In genomic region chr15:62925875-62926274, GRCh38 we compare ENCODE assay signal across 26 cellular contexts.
DNase-seq lines count a peak whose midpoint lies in the region; ATAC-seq, FAIRE-seq and TF ChIP-seq lines count a peak whose summit lies in the region.
"Had no signal": no experiment of that assay in that cellular context is flagged by ENCODE, and none has a peak within 500 bp of the region (broad histone marks: within the 10 kb centered on the region; RNA-seq: fewer than 3 reads in every experiment).

No MANE protein-coding gene starts in this region.

- no peak overlapping the region for H3K4me3 ChIP-seq in liver (ENCODE audit: low read depth in 1 of 3, low read length in 3 of 3)
- H3K4me3 ChIP-seq in HepG2 (replicated peaks in 1 of 3; ENCODE audit: insufficient read depth in 1 of 3, low read depth in 2 of 3, low read length in 3 of 3), result no peak overlapping the region
- no peak overlapping the region for H3K4me3 ChIP-seq in trophoblast cell (ENCODE audit: low read depth, low read length)
- no peak overlapping the region for H3K4me3 ChIP-seq in kidney (ENCODE audit: low read length in 2 of 2)
- H3K4me3 ChIP-seq: A549; BLaER1 treated with 17β-estradiol and CSF1 and Interleukin-3, amounts not matched to agents 10 nM and 100 nM; GM12878; GM23338 had no signal

- H3K27me3 Mint-ChIP-seq in progenitor cell of endocrine pancreas, result peaks cover 3% of the 10 kb centered on the region

- 55% methylated on average over 8 of the region's 8 CpGs for WGBS in liver
- 48% methylated on average over 8 of the region's 8 CpGs for WGBS in HepG2 (ENCODE audit: low lambda C conversion rate)
- WGBS in trophoblast cell (ENCODE audit: extremely low coverage, insufficient coverage, insufficient read length), result no CpG with 5 or more reads among the region's 8 CpGs

- peak overlapping the region; percentile 91 for H4K91ac ChIP-seq in trophoblast cell (ENCODE audit: low read depth, low read length)

- CTCF ChIA-PET in HepG2 (lab: Yijun Ruan, JAX; ENCODE audit: low intra/inter-chr PET ratio, low total read pairs), result no interaction called here

- H3K4me2 ChIP-seq in HepG2 (ENCODE audit: low read depth, low read length), result no peak overlapping the region
- H3K4me2 ChIP-seq in trophoblast cell (ENCODE audit: low read length), result no peak overlapping the region
- H3K4me2 ChIP-seq: A549; BLaER1 treated with 17β-estradiol and CSF1 and Interleukin-3, amounts not matched to agents 10 nM and 100 nM; GM23338 had no signal

- POLR2A ChIA-PET in HepG2 (lab: Yijun Ruan, JAX), result no interaction called here

- intact Hi-C loops in HepG2 (cut with micrococcal nuclease; ENCODE audit: unreplicated experiment) (no loop called here), kidney (cut with DNase I) (no loop called here)

- H3K27ac Mint-ChIP-seq in progenitor cell of endocrine pancreas, result no peak overlapping the region
- H3K27ac Mint-ChIP-seq: CD14-positive monocyte; CD4-positive, alpha-beta T cell; CD8-positive, alpha-beta memory T cell; GM23338 had no signal

- H4K12ac ChIP-seq in trophoblast cell (ENCODE audit: low read depth, low read length), result peak overlapping the region; percentile 5

- no peak overlapping the region for H3K27ac ChIP-seq in liver (ENCODE audit: low read depth in 1 of 2, low read length in 2 of 2)
- H3K27ac ChIP-seq in HepG2 (ENCODE audit: extremely low read length, insufficient read depth, low read length), result no peak overlapping the region
- H3K27ac ChIP-seq in trophoblast cell (ENCODE audit: low read depth, low read length), result peak overlapping the region; percentile 98
- H3K27ac ChIP-seq in kidney (ENCODE audit: low read depth in 2 of 2, low read length in 2 of 2), result no peak overlapping the region
- H3K27ac ChIP-seq: BLaER1 treated with 17β-estradiol and CSF1 and Interleukin-3, amounts not matched to agents 10 nM and 100 nM had no signal

- H3K27me3 ChIP-seq in liver (ENCODE audit: control insufficient read depth in 4 of 4, insufficient read depth in 4 of 4, low read length in 3 of 4) (no peaks in the 10 kb centered on the region), HepG2 (ENCODE audit: control insufficient read depth in 1 of 2, insufficient read depth in 2 of 2, low read length in 2 of 2) (no peaks in the 10 kb centered on the region; a peak in 1 of 5 replicates), trophoblast cell (ENCODE audit: insufficient read depth, low read length) (no peaks in the 10 kb centered on the region)
- H3K27me3 ChIP-seq: BE2C; BLaER1 treated with 17β-estradiol and CSF1 and Interleukin-3, amounts not matched to agents 10 nM and 100 nM had no signal

- H3K14ac ChIP-seq in trophoblast cell (ENCODE audit: low read length), result peak overlapping the region; percentile 47

- no peak for ATAC-seq in HepG2
- peak; percentile 80 for ATAC-seq in left lobe of liver
- ATAC-seq: A549, GM12878, GM23338 had no signal

- TF ChIP-seq RAD21 in liver (IDR thresholded peaks at IDR 0.05) (no peak), HepG2 (CRISPR knock-in tag; IDR thresholded peaks at IDR 0.05) (no peak)

- H3K36me3 ChIP-seq in liver (ENCODE audit: control insufficient read depth in 4 of 4, insufficient read depth in 3 of 4, low read depth in 1 of 4, low read length in 3 of 4) (no peaks in the 10 kb centered on the region), HepG2 (replicated peaks in 1 of 2; ENCODE audit: control insufficient read depth in 1 of 2, insufficient read depth in 2 of 2, low read length in 2 of 2) (no peaks in the 10 kb centered on the region), trophoblast cell (ENCODE audit: control insufficient read depth in 1 of 2, insufficient read depth in 2 of 2, low read length in 2 of 2) (no peaks in the 10 kb centered on the region), kidney (ENCODE audit: control insufficient read depth in 1 of 2, insufficient read depth in 2 of 2, low read length in 2 of 2) (no peaks in the 10 kb centered on the region)
- H3K36me3 ChIP-seq: BE2C; BLaER1 treated with 17β-estradiol and CSF1 and Interleukin-3, amounts not matched to agents 10 nM and 100 nM had no signal

- no peak for TF ChIP-seq POLR2A in HepG2 (IDR thresholded peaks at IDR 0.05; ENCODE audit: insufficient read depth in 1 of 2, low read depth in 2 of 2, low read length in 2 of 2)

- H3K79me2 ChIP-seq in HepG2 (ENCODE audit: insufficient read depth, low read length) (no peaks in the 10 kb centered on the region), trophoblast cell (ENCODE audit: control insufficient read depth, insufficient read depth, low read length, poor library complexity) (peaks cover 4% of the 10 kb centered on the region)

- no peak for FAIRE-seq in HepG2 (lab: Jason Lieb, UNC)
- no peak for FAIRE-seq in kidney (lab: Jason Lieb, UNC)
- FAIRE-seq: A549, D721Med, GM12878, GM19239, H54 had no signal

- peak overlapping the region; percentile 26 for H4K8ac ChIP-seq in trophoblast cell (ENCODE audit: low read depth, low read length)

- H3K9me3 Mint-ChIP-seq in progenitor cell of endocrine pancreas (ENCODE audit: low read depth), result no peaks in the 10 kb centered on the region
- H3K9me3 Mint-ChIP-seq: CD4-positive, alpha-beta T cell; GM23338 had no signal

- peak overlapping the region; percentile 47 for H3K4ac ChIP-seq in trophoblast cell (ENCODE audit: low read depth, low read length)

- no peaks in the 10 kb centered on the region for H4K20me1 ChIP-seq in HepG2 (ENCODE audit: insufficient read depth, low read length)
- H4K20me1 ChIP-seq: BLaER1 treated with 17β-estradiol and CSF1 and Interleukin-3, amounts not matched to agents 10 nM and 100 nM had no signal

- H2BK120ac ChIP-seq in trophoblast cell (ENCODE audit: insufficient read depth, low read length, poor library complexity), result peak overlapping the region; percentile 85

- DNase-seq in HepG2 (ENCODE audit: low spot score), result no peak
- no peak for DNase-seq in left lobe of liver (ENCODE audit: low spot score)
- DNase-seq in trophoblast cell, result no peak
- no peak for DNase-seq in progenitor cell of endocrine pancreas (ENCODE audit: low spot score, unreplicated experiment)
- DNase-seq in mucosa of gallbladder (ENCODE audit: low spot score), result no peak
- no peak for DNase-seq in kidney
- DNase-seq: 8988T; ACHN; AML-193; BE2C; CD4-positive, alpha-beta T cell; CD8-positive, alpha-beta memory T cell; DMS 273 treated with DMSO at 0.1 percent for 48 hours; DMS79; EL; GDM1; HCEC 1CT had no signal

- no TSS peak for BruUV-seq in HepG2 (replicated peaks; lab: Mats Ljungman, UMichigan)

- no peak overlapping the region for H3K23ac ChIP-seq in trophoblast cell (ENCODE audit: low read length)

- H2BK12ac ChIP-seq in trophoblast cell (ENCODE audit: low read length), result peak overlapping the region; percentile 97

- peaks cover 46% of the 10 kb centered on the region for H3K79me1 ChIP-seq in trophoblast cell (ENCODE audit: low read length)

- no peaks in the 10 kb centered on the region for H3K4me1 Mint-ChIP-seq in progenitor cell of endocrine pancreas (ENCODE audit: low read depth)
- H3K4me1 Mint-ChIP-seq: CD8-positive, alpha-beta memory T cell; GM23338 had no signal

- H3K9me3 ChIP-seq in liver (ENCODE audit: control insufficient read depth in 4 of 4, low read length in 3 of 4) (no peaks in the 10 kb centered on the region), HepG2 (ENCODE audit: low read length) (no peaks in the 10 kb centered on the region), trophoblast cell (ENCODE audit: insufficient read depth, low read depth, low read length) (no peaks in the 10 kb centered on the region), kidney (ENCODE audit: control insufficient read depth in 1 of 2, low read length in 2 of 2) (no peaks in the 10 kb centered on the region)
- H3K9me3 ChIP-seq: BE2C; BLaER1 treated with 17β-estradiol and CSF1 and Interleukin-3, amounts not matched to agents 10 nM and 100 nM had no signal

- no peaks in the 10 kb centered on the region for H3K36me3 Mint-ChIP-seq in progenitor cell of endocrine pancreas (ENCODE audit: insufficient read depth)
- H3K36me3 Mint-ChIP-seq: CD14-positive monocyte; CD8-positive, alpha-beta memory T cell had no signal

- TF ChIP-seq CTCF in liver (IDR thresholded peaks at IDR 0.05; ENCODE audit: low read depth, low read length, missing input control) (no peak), HepG2 (CRISPR knock-in tag; IDR thresholded peaks at IDR 0.05) (no peak), progenitor cell of endocrine pancreas (IDR thresholded peaks at IDR 0.05; ENCODE audit: unreplicated experiment) (no peak), kidney (IDR thresholded peaks at IDR 0.05; ENCODE audit: borderline replicate concordance, extremely low read depth, insufficient read depth) (no peak)

- H3K9ac ChIP-seq in liver (ENCODE audit: low read depth in 1 of 2, low read length in 2 of 2) (no peak overlapping the region), HepG2 (ENCODE audit: insufficient read depth, low read depth, low read length) (no peak overlapping the region), trophoblast cell (ENCODE audit: low read length) (no peak overlapping the region), kidney (ENCODE audit: low read length in 2 of 2) (no peak overlapping the region)
- H3K9ac ChIP-seq: BLaER1 treated with 17β-estradiol and CSF1 and Interleukin-3, amounts not matched to agents 10 nM and 100 nM had no signal

- in situ Hi-C loops in HepG2 (cut with HindIII; ENCODE audit: extremely low pct_ligation_motif_present, low pct_unique_long_range_greater_than_20kb), result no loop called here

- peak overlapping the region; percentile 59 for H2AK5ac ChIP-seq in trophoblast cell (ENCODE audit: low read length)

- H3K4me1 ChIP-seq in liver (ENCODE audit: control insufficient read depth in 4 of 4, insufficient read depth in 4 of 4, low read length in 3 of 4) (peaks cover 1 to 10% (median 5%) of the 10 kb centered on the region in 4 donors), HepG2 (ENCODE audit: insufficient read depth, low read length) (peaks cover 27% of the 10 kb centered on the region), trophoblast cell (ENCODE audit: control insufficient read depth in 1 of 2, insufficient read depth in 2 of 2, low read length in 2 of 2) (peaks cover 6 to 8% of the 10 kb centered on the region in 2 experiments), kidney (ENCODE audit: control insufficient read depth in 1 of 2, insufficient read depth in 1 of 2, low read depth in 1 of 2, low read length in 2 of 2) (no peaks in the 10 kb centered on the region)

- no peak overlapping the region for H2AFZ ChIP-seq in HepG2 (ENCODE audit: low read length)
- H2AFZ ChIP-seq in trophoblast cell (ENCODE audit: insufficient read depth, low read length, poor library complexity), result no peak overlapping the region
- H2AFZ ChIP-seq: GM23338 had no signal

- H3K18ac ChIP-seq in trophoblast cell (ENCODE audit: low read length), result peak overlapping the region; percentile 38

- H2BK5ac ChIP-seq in trophoblast cell (ENCODE audit: low read depth, low read length, poor library complexity), result peak overlapping the region; percentile 69

- no peak overlapping the region for H3K4me3 Mint-ChIP-seq in progenitor cell of endocrine pancreas (ENCODE audit: low read depth)
- H3K4me3 Mint-ChIP-seq: CD14-positive monocyte; CD4-positive, alpha-beta T cell; CD8-positive, alpha-beta memory T cell; GM23338 had no signal

- TF ChIP-seq EP300 in HepG2 (IDR thresholded peaks at IDR 0.05; ENCODE audit: low read depth in 2 of 2, low read length in 2 of 2) (no peak), HepG2 (CRISPR knock-in tag; IDR thresholded peaks at IDR 0.05; ENCODE audit: borderline replicate concordance) (no peak)

TF ChIP-seq in liver, 16 proteins besides CTCF, POLR2A, EP300 and RAD21 (continues in another document):
- TF ChIP-seq HNF4A (conservative IDR thresholded peaks at IDR 0.05), result peak; percentile 24 to 31
